ENCODE assay signal across 9 cellular contexts in genomic region chr11:64299847-64300648, GRCh38. TPM values are rescaled to one million over a fixed set of nuclear protein-coding genes. Genes with fewer than 3 reads are reported as not detected.
DNase-seq lines count a peak whose midpoint lies in the region; ATAC-seq, FAIRE-seq and TF ChIP-seq lines count a peak whose summit lies in the region.
"Had no signal": no experiment of that assay in that cellular context is flagged by ENCODE, and none has a peak within 500 bp of the region (broad histone marks: within the 10 kb centered on the region; RNA-seq: fewer than 3 reads in every experiment).

Gene CATSPERZ, plus strand, starts transcription at chr11:64300358. Its CDS starts 53 bp downstream, at chr11:64300411.

- H3K9me3 Mint-ChIP-seq in activated naive CD4-positive, alpha-beta T cell treated with anti-CD3 and anti-CD28 coated beads, Interleukin-2, amount 10 ng/mL, durations not matched to agents 7 days and 5 days: no peaks in the 10 kb centered on the region

- no peaks in the 10 kb centered on the region for H3K79me1 ChIP-seq in mesendoderm (ENCODE audit: low read length)

- peak within 1 kb of the TSS; percentile 55 for H3K27ac Mint-ChIP-seq in activated naive CD4-positive, alpha-beta T cell treated with anti-CD3 and anti-CD28 coated beads, Interleukin-2, amount 10 ng/mL, durations not matched to agents 7 days and 5 days

- H2BK5ac ChIP-seq in mesendoderm (ENCODE audit: low read length): no peak within 1 kb of the TSS

- no peak within 1 kb of the TSS for H4K8ac ChIP-seq in mesendoderm (ENCODE audit: low read depth, low read length)

- no peak for TF ChIP-seq CTCF in mammary epithelial cell (conservative IDR thresholded peaks at IDR 0.05 in 1 of 2, IDR thresholded peaks at IDR 0.05 in 1 of 2; ENCODE audit: extremely low read depth in 1 of 2, insufficient read depth in 1 of 2, low read depth in 1 of 2, low read length in 2 of 2)

- H3K4me2 ChIP-seq in mammary epithelial cell (ENCODE audit: insufficient read depth, low read depth, low read length) (peak within 1 kb of the TSS; percentile 72), mesendoderm (ENCODE audit: low read length) (peak within 1 kb of the TSS; percentile 52)

- H3K56ac ChIP-seq in mesendoderm (ENCODE audit: low read length): peak within 1 kb of the TSS; percentile 74

- peak within 1 kb of the TSS; percentile 57 for H3K4me3 Mint-ChIP-seq in activated naive CD4-positive, alpha-beta T cell treated with anti-CD3 and anti-CD28 coated beads, Interleukin-2, amount 10 ng/mL, durations not matched to agents 7 days and 5 days

- H2BK120ac ChIP-seq in mesendoderm (ENCODE audit: low read depth, low read length): no peak within 1 kb of the TSS

- H4K5ac ChIP-seq in mesendoderm (ENCODE audit: low read length): no peak within 1 kb of the TSS

- peaks cover 74% of the 10 kb centered on the region for H3K27me3 Mint-ChIP-seq in activated naive CD4-positive, alpha-beta T cell treated with anti-CD3 and anti-CD28 coated beads, Interleukin-2, amount 10 ng/mL, durations not matched to agents 7 days and 5 days

- H3K4me1 Mint-ChIP-seq in activated naive CD4-positive, alpha-beta T cell treated with anti-CD3 and anti-CD28 coated beads, Interleukin-2, amount 10 ng/mL, durations not matched to agents 7 days and 5 days: peaks cover 33% of the 10 kb centered on the region

- dilution Hi-C loops in mammary epithelial cell (cut with HindIII; ENCODE audit: low sequenced_read_pairs): no loop called here

- DNase-seq in activated naive CD4-positive, alpha-beta T cell treated with anti-CD3 and anti-CD28 coated beads, Interleukin-2, amount 10 ng/mL, durations not matched to agents 7 days and 5 days: peak; percentile 51
- no peak for DNase-seq in activated naive CD4-positive, alpha-beta T cell (lab: John Stamatoyannopoulos, UW)
- DNase-seq in mammary epithelial cell: no peak
- no peak for DNase-seq in mesendoderm
- DNase-seq in H54 (ENCODE audit: insufficient read length, low spot score): no peak
- DNase-seq in GM03348 (ENCODE audit: low spot score): no peak

- no peak within 1 kb of the TSS for H3K4ac ChIP-seq in mesendoderm (ENCODE audit: low read depth, low read length)

- H2BK15ac ChIP-seq in mesendoderm (replicated peaks; ENCODE audit: low read depth): no peak within 1 kb of the TSS

- H3K4me1 ChIP-seq in mammary epithelial cell (ENCODE audit: insufficient read depth, low read length) (peaks cover 23% of the 10 kb centered on the region), mesendoderm (ENCODE audit: control insufficient read depth, low read depth, low read length) (no peaks in the 10 kb centered on the region), urinary bladder (ENCODE audit: insufficient read depth) (peaks cover 3% of the 10 kb centered on the region)

- no peaks in the 10 kb centered on the region for H3K9me3 ChIP-seq in mammary epithelial cell (replicated peaks; ENCODE audit: insufficient read depth, low read length)

- no peak for ATAC-seq in HG03175 (IDR thresholded peaks at IDR 0.05; ENCODE audit: unreplicated experiment)

- H3K79me2 ChIP-seq in mammary epithelial cell (ENCODE audit: insufficient read depth, low read length) (no peaks in the 10 kb centered on the region), mesendoderm (ENCODE audit: control insufficient read depth, insufficient read depth, low read length) (no peaks in the 10 kb centered on the region)

- no peak within 1 kb of the TSS for H3K18ac ChIP-seq in mesendoderm (ENCODE audit: low read length)

- WGBS in mammary epithelial cell (ENCODE audit: low coverage, missing lambda C conversion rate): 37% methylated on average over 18 of the region's 54 CpGs
- WGBS in mesendoderm (ENCODE audit: extremely low coverage, insufficient coverage, low lambda C conversion rate): no CpG with 5 or more reads among the region's 54 CpGs
- WGBS in urinary bladder: 17% methylated on average over 54 of the region's 54 CpGs

- no peaks in the 10 kb centered on the region for H3K36me3 Mint-ChIP-seq in activated naive CD4-positive, alpha-beta T cell treated with anti-CD3 and anti-CD28 coated beads, Interleukin-2, amount 10 ng/mL, durations not matched to agents 7 days and 5 days

- H2AK5ac ChIP-seq in mesendoderm (ENCODE audit: low read length): no peak within 1 kb of the TSS

- no peak within 1 kb of the TSS for H3K23ac ChIP-seq in mesendoderm (ENCODE audit: low read length)

- H3K27ac ChIP-seq in mammary epithelial cell (ENCODE audit: insufficient read depth, low read depth, low read length) (no peak within 1 kb of the TSS), mesendoderm (ENCODE audit: low read depth, low read length) (no peak within 1 kb of the TSS), urinary bladder (ENCODE audit: low read depth) (no peak within 1 kb of the TSS)

- no peak for TF ChIP-seq POLR2A in H54 (IDR thresholded peaks at IDR 0.05; ENCODE audit: low read depth, low read length)

- intact Hi-C loops in mammary epithelial cell (cut with micrococcal nuclease): loop anchor here (5.0 to 10.0 kb wide), 2 partner anchors 113 to 465 kb away; partner anchors contain the start of genes MARK2 and STIP1

- peaks cover 8% of the 10 kb centered on the region for H3K27me3 ChIP-seq in mammary epithelial cell (ENCODE audit: insufficient read depth, low read length)
- peaks cover 52% of the 10 kb centered on the region for H3K27me3 ChIP-seq in mesendoderm (ENCODE audit: insufficient read depth, low read length, poor library complexity)

- H4K20me1 ChIP-seq in mammary epithelial cell (ENCODE audit: insufficient read depth, low read length): no peaks in the 10 kb centered on the region

- peak within 1 kb of the TSS in 2 of 3 experiments; percentile 22 to 42 for H3K4me3 ChIP-seq in mammary epithelial cell (replicated peaks in 1 of 3; ENCODE audit: insufficient read depth in 1 of 3, low read depth in 2 of 3, low read length in 3 of 3)
- no peak within 1 kb of the TSS for H3K4me3 ChIP-seq in mesendoderm (ENCODE audit: low read length)
- peak within 1 kb of the TSS; percentile 24 for H3K4me3 ChIP-seq in urinary bladder (ENCODE audit: low read depth, low read length)

- H2AFZ ChIP-seq in mammary epithelial cell (ENCODE audit: low read depth, low read length): peak within 1 kb of the TSS; percentile 82

- in situ Hi-C loops in mammary epithelial cell (cut with MboI; ENCODE audit: low sequenced_read_pairs in 2 of 2): loop anchor here (5.0 kb wide), 2 partner anchors 98 to 113 kb away; partner anchors contain the start of gene STIP1 (in 1 of the 2)

- no peak within 1 kb of the TSS for H3K9ac ChIP-seq in mammary epithelial cell (ENCODE audit: insufficient read depth, low read length)
- H3K9ac ChIP-seq in mesendoderm (ENCODE audit: low read length): peak within 1 kb of the TSS; percentile 17

- no TSS peak for BruUV-seq in mammary epithelial cell (replicated peaks; lab: Mats Ljungman, UMichigan)

- H3K36me3 ChIP-seq in mammary epithelial cell (ENCODE audit: insufficient read depth, low read length) (no peaks in the 10 kb centered on the region), mesendoderm (ENCODE audit: control insufficient read depth, insufficient read depth, low read length) (no peaks in the 10 kb centered on the region), urinary bladder (ENCODE audit: insufficient read depth) (no peaks in the 10 kb centered on the region)

- CTCF ChIA-PET in activated naive CD4-positive, alpha-beta T cell treated with anti-CD3 and anti-CD28 coated beads, Interleukin-2, amount 10 ng/mL, durations not matched to agents 7 days and 5 days (lab: Charles Lee): interaction anchor here (0.7 to 6.2 kb wide), 12 partner anchors 11 to 298 kb away, joined by 3 to 131 read pairs (median 8); partner anchors contain the start of genes BAD, FERMT3, GPR137 and KCNK4
- CTCF ChIA-PET in mammary epithelial cell (lab: Charles Lee; ENCODE audit: low non-redundant PET): interaction anchor here (0.6 to 1.1 kb wide), 9 partner anchors 29 to 478 kb away, joined by 3 to 13 read pairs (median 4); partner anchors contain the start of genes SF1 and STIP1

- FAIRE-seq in H54 (lab: Jason Lieb, UNC): no peak

RNA-seq across cellular contexts. Expression of gene CATSPERZ, which starts in this region (rescaled TPM):
- total RNA-seq in mammary epithelial cell: not detected
- 1.0 TPM for polyA plus RNA-seq in mammary epithelial cell
- polyA minus RNA-seq in mammary epithelial cell: not detected
- 0.11 TPM for polyA plus RNA-seq in mesendoderm (2013, experiment 1 of 2)
- polyA plus RNA-seq in mesendoderm (2013, experiment 2 of 2): 0.13 TPM
- not detected for total RNA-seq in urinary bladder
- 0.29 TPM for polyA plus RNA-seq in urinary bladder
- polyA plus RNA-seq: liver had no signal
